ENCODE assay signal across 5 cellular contexts in the genomic region with DNA sequence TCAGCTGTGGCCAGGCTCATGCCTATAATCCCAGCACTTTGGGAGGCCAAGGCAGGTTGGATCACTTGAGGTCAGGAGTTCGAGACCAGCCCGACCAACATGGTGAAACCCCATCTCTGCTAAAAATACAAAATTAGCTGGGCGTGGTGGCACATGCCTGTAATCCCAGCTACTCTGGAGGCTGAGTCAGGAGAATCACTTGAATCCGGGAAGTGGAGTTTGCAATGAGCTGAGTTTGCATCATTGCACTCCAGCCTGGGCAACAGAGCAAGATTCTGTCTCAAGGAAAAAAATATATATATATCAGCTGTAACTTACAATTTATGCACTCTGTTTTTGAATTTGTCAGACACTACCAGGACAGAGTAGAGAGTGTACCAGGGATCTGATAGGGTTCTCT. TPM values are rescaled to one million over a fixed set of nuclear protein-coding genes. Genes with fewer than 3 reads are reported as not detected.
"Had no signal": no experiment of that assay in that cellular context is flagged by ENCODE, and none has a peak within 500 bp of the region (broad histone marks: within the 10 kb centered on the region; RNA-seq: fewer than 3 reads in every experiment).

No MANE protein-coding gene starts in this region.

RNA-seq across cellular contexts. Expression of a gene that starts 5.8 kb away (rescaled TPM):
- total RNA-seq: HepG2, K562, OCI-LY7, PC-3 had no signal
- polyA plus RNA-seq: HepG2, K562, SK-N-SH had no signal
